ENCODE assay signal across 8 cellular contexts in genomic region chr9:127802576-127803443, GRCh38.
DNase-seq lines count a peak whose midpoint lies in the region; ATAC-seq and TF ChIP-seq lines count a peak whose summit lies in the region.

Gene FPGS (plus strand): TSS chr9:127802882. CDS start chr9:127802925, 43 bp downstream.

- H3K4me3 ChIP-seq in AG04449 (ENCODE audit: low read depth, low read length), result peak within 1 kb of the TSS; percentile 81
- H3K4me3 ChIP-seq in cardiac fibroblast (replicated peaks in 1 of 2; ENCODE audit: low read depth in 2 of 2, low read length in 2 of 2), result peak within 1 kb of the TSS; percentile 74 to 77

- peak; percentile 36 for DNase-seq in AG04449 (ENCODE audit: low read depth, low spot score)
- peak; percentile 87 for DNase-seq in NCI-H226
- peak; percentile 74 to 78 (median 76) for DNase-seq in activated CD4-positive, CD25-positive, alpha-beta regulatory T cell (lab: John Stamatoyannopoulos, UW)
- DNase-seq in cardiac fibroblast (ENCODE audit: low read depth in 2 of 2), result peak; percentile 82 to 94
- peak; percentile 79 for DNase-seq in iris pigment epithelial cell (ENCODE audit: low read depth)
- peak; percentile 83 for DNase-seq in stimulated activated CD4-positive, alpha-beta T cell treated with anti-CD3 and anti-CD28 coated beads, Interleukin-12 subunit alpha, Interleukin-12 subunit beta, amount 100 ng/mL, for 4 hours

- CTCF ChIA-PET in AG04449 (lab: Yijun Ruan, JAX), result interaction anchor here (0.8 to 3.9 kb wide), 6 partner anchors 10 to 322 kb away, joined by 3 to 12 read pairs (median 8); partner anchors contain the start of genes CDK9 and TOR2A

- TF ChIP-seq CTCF in AG04449 (IDR thresholded peaks at IDR 0.05; ENCODE audit: insufficient read depth, low read length, missing control alignments), result no peak
- TF ChIP-seq CTCF in cardiac fibroblast (IDR thresholded peaks at IDR 0.05; ENCODE audit: low read depth, low read length), result no peak

- POLR2A ChIA-PET in AG04449 (lab: Yijun Ruan, JAX), result interaction anchor here (0.6 to 2.3 kb wide), 10 partner anchors 10 to 120 kb away, joined by 3 to 11 read pairs (median 4); partner anchors contain the start of genes AK1, CDK9 and ENG

- ATAC-seq in GM18867 (IDR thresholded peaks at IDR 0.05; ENCODE audit: unreplicated experiment) (peak; percentile 66), HG03097 (IDR thresholded peaks at IDR 0.05; ENCODE audit: low FRiP score, unreplicated experiment) (peak; percentile 56)

Comparison
In these comparisons a context has a peak if more than half of its experiments do, and no peak if none do; other contexts are left out.
1. Peak in every context shown above with its lines: DNase-seq, ATAC-seq and H3K4me3 ChIP-seq.
2. DNase-seq: peak in every context shown above with its lines; median percentile 88 in cardiac fibroblast; 87 in NCI-H226; 83 in stimulated activated CD4-positive, alpha-beta T cell treated with anti-CD3 and anti-CD28 coated beads, Interleukin-12 subunit alpha, Interleukin-12 subunit beta, amount 100 ng/mL, for 4 hours; 79 in iris pigment epithelial cell; 76 in activated CD4-positive, CD25-positive, alpha-beta regulatory T cell; 36 in AG04449.